ENCODE assay signal across 8 cellular contexts in genomic region chr14:106011631-106012360, GRCh38.
DNase-seq lines count a peak whose midpoint lies in the region; ATAC-seq and TF ChIP-seq lines count a peak whose summit lies in the region.
"Not testable (repeated sequence)": the region's sequence is repeated elsewhere in the genome, so short reads cannot be mapped to it uniquely, and the experiment has no call there.

No MANE protein-coding gene starts in this region.

- not testable (repeated sequence) for H4K20me1 ChIP-seq in GM23248 (ENCODE audit: insufficient read depth)

- H3K4me1 Mint-ChIP-seq in CD14-positive monocyte, memory B cell: not testable (repeated sequence)
- H3K4me1 Mint-ChIP-seq in activated CD8-positive, alpha-beta T cell treated with anti-CD3 and anti-CD28 coated beads for 36 hours (ENCODE audit: low read depth) = peaks cover 57% of the 10 kb centered on the region

- not testable (repeated sequence) for H3F3A ChIP-seq in GM23248 (ENCODE audit: insufficient read depth)

- not testable (repeated sequence) for H3K9me2 ChIP-seq in GM23248 (ENCODE audit: insufficient read depth)

- H3K27me3 ChIP-seq in GM23248 (replicated peaks; ENCODE audit: insufficient read depth); adrenal gland: not testable (repeated sequence)

- peak; percentile 61 for DNase-seq in CD14-positive monocyte (ENCODE audit: low spot score)
- peak; percentile 33 for DNase-seq in GM23248
- peak; percentile 8 for DNase-seq in NCI-H1436 (lab: John Stamatoyannopoulos, UW)
- peak; percentile 22 to 40 for DNase-seq in SHP77 (lab: John Stamatoyannopoulos, UW)
- DNase-seq in activated CD8-positive, alpha-beta T cell treated with anti-CD3 and anti-CD28 coated beads for 36 hours = peak; percentile 94
- DNase-seq in adrenal gland = peak in 5 of 7 donors; percentile 26 to 64 (median 59)
- peak; percentile 59 to 65 for DNase-seq in memory B cell (ENCODE audit: low spot score in 2 of 2)
- DNase-seq in stimulated activated CD8-positive, alpha-beta memory T cell treated with anti-CD3 and anti-CD28 coated beads, Interleukin-2, amount 100 ng/mL, for 1 hour (ENCODE audit: low read depth in 2 of 2) = peak; percentile 50 to 73

- ATAC-seq in activated CD8-positive, alpha-beta T cell treated with anti-CD3 and anti-CD28 coated beads for 36 hours = peak; percentile 41
- ATAC-seq in memory B cell (ENCODE audit: low read depth) = peak; percentile 55

- not testable (repeated sequence) for H3K27me3 Mint-ChIP-seq in CD14-positive monocyte (ENCODE audit: low read depth in 3 of 3); activated CD8-positive, alpha-beta T cell treated with anti-CD3 and anti-CD28 coated beads for 36 hours; memory B cell

- H3K9me3 Mint-ChIP-seq in CD14-positive monocyte; activated CD8-positive, alpha-beta T cell treated with anti-CD3 and anti-CD28 coated beads for 36 hours; memory B cell: not testable (repeated sequence)

- not testable (repeated sequence) for H3K9me3 ChIP-seq in GM23248 (ENCODE audit: low read depth); adrenal gland (replicated peaks in 1 of 3)

- POLR2A ChIA-PET in activated CD8-positive, alpha-beta T cell treated with anti-CD3 and anti-CD28 coated beads for 36 hours (lab: Charles Lee) = interaction anchor here (0.7 kb wide), 1 partner anchor 10 kb away, joined by 3 read pairs; no protein-coding TSS in a partner anchor

- intact Hi-C loops in CD14-positive monocyte (cut with micrococcal nuclease) = loop anchor here in 1 of 2 donors (5.0 kb wide), 1 partner anchor 339 kb away; no protein-coding TSS in a partner anchor
- intact Hi-C loops in activated CD8-positive, alpha-beta T cell treated with anti-CD3 and anti-CD28 coated beads for 36 hours (cut with micrococcal nuclease) = not testable (repeated sequence)
- intact Hi-C loops in adrenal gland (cut with DNase I) = loop anchor here in 1 of 2 donors (10.0 kb wide), 1 partner anchor 337 kb away; no protein-coding TSS in a partner anchor

- H3K4me2 ChIP-seq in GM23248 (ENCODE audit: unreplicated experiment) = not testable (repeated sequence)

- WGBS in GM23248 (ENCODE audit: low coverage in 1 of 2, low lambda C conversion rate in 2 of 2, missing lambda C conversion rate in 2 of 2), 2 experiments = 27 to 29% methylated on average over 12 to 20 of the region's 22 CpGs
- 15 to 50% (median 36%) methylated on average over 6 to 22 of the region's 22 CpGs for WGBS in adrenal gland, 4 donors

- H3K9ac ChIP-seq in GM23248 = not testable (repeated sequence)

- CTCF ChIA-PET in activated CD8-positive, alpha-beta T cell treated with anti-CD3 and anti-CD28 coated beads for 36 hours (lab: Charles Lee) = interaction anchor here (0.6 to 6.6 kb wide), 17 partner anchors 9 to 408 kb away, joined by 3 to 52 read pairs (median 3); no protein-coding TSS in a partner anchor

- not testable (repeated sequence) for H3K27ac ChIP-seq in GM23248, adrenal gland

- H3K36me3 ChIP-seq in GM23248 (ENCODE audit: low read depth); adrenal gland (replicated peaks in 1 of 2): not testable (repeated sequence)

- not testable (repeated sequence) for TF ChIP-seq POLR2A in adrenal gland (IDR thresholded peaks at IDR 0.05)

- H2AFZ ChIP-seq in GM23248 = not testable (repeated sequence)

- in situ Hi-C loops in GM23248 (cut with MboI) = loop anchor here (25.0 kb wide), 1 partner anchor 449 kb away; no protein-coding TSS in a partner anchor

- H3K4me3 Mint-ChIP-seq in CD14-positive monocyte = not testable (repeated sequence)
- H3K4me3 Mint-ChIP-seq in activated CD8-positive, alpha-beta T cell treated with anti-CD3 and anti-CD28 coated beads for 36 hours = peak overlapping the region; percentile 46
- H3K4me3 Mint-ChIP-seq in memory B cell = peak overlapping the region; percentile 32

- not testable (repeated sequence) for H3K4me3 ChIP-seq in GM23248, adrenal gland

- TF ChIP-seq CTCF in CD14-positive monocyte (IDR thresholded peaks at IDR 0.05) (peak; percentile 85), adrenal gland (IDR thresholded peaks at IDR 0.05) (peak in 3 of 6 experiments; percentile 25 to 64 (median 59))
- peak; percentile 84 for TF ChIP-seq CTCF in activated CD8-positive, alpha-beta T cell treated with anti-CD3 and anti-CD28 coated beads for 36 hours (IDR thresholded peaks at IDR 0.05)

- H3K79me2 ChIP-seq in GM23248 (ENCODE audit: insufficient read depth) = not testable (repeated sequence)

- not testable (repeated sequence) for H3K4me1 ChIP-seq in GM23248 (ENCODE audit: insufficient read depth); adrenal gland (replicated peaks in 1 of 2)

- not testable (repeated sequence) for H3K27ac Mint-ChIP-seq in CD14-positive monocyte, memory B cell
- peak overlapping the region; percentile 66 for H3K27ac Mint-ChIP-seq in activated CD8-positive, alpha-beta T cell treated with anti-CD3 and anti-CD28 coated beads for 36 hours

- not testable (repeated sequence) for H3K36me3 Mint-ChIP-seq in CD14-positive monocyte; activated CD8-positive, alpha-beta T cell treated with anti-CD3 and anti-CD28 coated beads for 36 hours (ENCODE audit: low read depth); memory B cell

Comparison
In these comparisons a context has a peak if more than half of its experiments do, and no peak if none do; other contexts are left out.
1. DNase-seq: peak in every context shown above with its lines; median percentile 94 in activated CD8-positive, alpha-beta T cell treated with anti-CD3 and anti-CD28 coated beads for 36 hours; 62 in memory B cell; 62 in stimulated activated CD8-positive, alpha-beta memory T cell treated with anti-CD3 and anti-CD28 coated beads, Interleukin-2, amount 100 ng/mL, for 1 hour; 61 in CD14-positive monocyte; 59 in adrenal gland; 33 in GM23248; 31 in SHP77; 8 in NCI-H1436.